ENCODE assay signal across 9 cellular contexts in genomic region chr12:56084958-56085543, GRCh38. TPM values are rescaled to one million over a fixed set of nuclear protein-coding genes. Genes with fewer than 3 reads are reported as not detected.
DNase-seq lines count a peak whose midpoint lies in the region; ATAC-seq and TF ChIP-seq lines count a peak whose summit lies in the region.
"Had no signal": no experiment of that assay in that cellular context is flagged by ENCODE, and none has a peak within 500 bp of the region (broad histone marks: within the 10 kb centered on the region; RNA-seq: fewer than 3 reads in every experiment).

No MANE protein-coding gene starts in this region.

- H3K4me3 Mint-ChIP-seq in endothelial cell (ENCODE audit: unreplicated experiment) = no peak overlapping the region

- TF ChIP-seq POLR2A in heart left ventricle (IDR thresholded peaks at IDR 0.05) = no peak

- H3K36me3 ChIP-seq in upper lobe of right lung = no peaks in the 10 kb centered on the region
- H3K36me3 ChIP-seq in heart left ventricle = no peaks in the 10 kb centered on the region

- TF ChIP-seq CTCF in endothelial cell (IDR thresholded peaks at IDR 0.05; ENCODE audit: unreplicated experiment) (peak; percentile 34), upper lobe of right lung (IDR thresholded peaks at IDR 0.05) (peak; percentile 41), heart left ventricle (IDR thresholded peaks at IDR 0.05) (peak in 5 of 12 donors; percentile 17 to 28 (median 21))

- H3K9me3 Mint-ChIP-seq in endothelial cell (ENCODE audit: unreplicated experiment) = no peaks in the 10 kb centered on the region

- no peak overlapping the region for H3K4me3 ChIP-seq in upper lobe of right lung
- no peak overlapping the region for H3K4me3 ChIP-seq in heart left ventricle
- H3K4me3 ChIP-seq: pancreas had no signal

- intact Hi-C loops in upper lobe of right lung (cut with DNase I) (no loop called here), heart left ventricle (cut with DNase I) (no loop called here)

- peaks cover 10% of the 10 kb centered on the region for H3K4me1 Mint-ChIP-seq in endothelial cell (ENCODE audit: unreplicated experiment)

- ATAC-seq in upper lobe of right lung = peak; percentile 3
- ATAC-seq in heart left ventricle = no peak
- ATAC-seq: pancreas had no signal

- DNase-seq in stimulated activated CD4-positive, alpha-beta T cell treated with anti-CD3 and anti-CD28 coated beads, Interleukin-15, amount 100 ng/mL, for 24 hours = peak; percentile 45
- no peak for DNase-seq in stimulated activated CD4-positive, alpha-beta T cell treated with anti-CD3 and anti-CD28 coated beads, Interleukin-4, amount 100 ng/mL, for 24 hours
- DNase-seq in RPMI7951 (ENCODE audit: low read depth) = peak; percentile 16
- peak; percentile 61 for DNase-seq in endothelial cell (ENCODE audit: low spot score)
- DNase-seq in upper lobe of right lung = no peak
- no peak for DNase-seq in heart left ventricle
- DNase-seq in stimulated activated naive CD4-positive, alpha-beta T cell (lab: John Stamatoyannopoulos, UW) = no peak
- DNase-seq in KG1 (lab: John Stamatoyannopoulos, UW) = no peak

- 82 to 88% (median 85%) methylated on average over 15 of the region's 15 CpGs for WGBS in heart left ventricle, 4 donors

- H3K27ac ChIP-seq in upper lobe of right lung (no peak overlapping the region), heart left ventricle (no peak overlapping the region)

- no peak overlapping the region for H3K27ac Mint-ChIP-seq in endothelial cell (ENCODE audit: unreplicated experiment)

- peaks cover 11% of the 10 kb centered on the region for H3K4me1 ChIP-seq in upper lobe of right lung
- H3K4me1 ChIP-seq in heart left ventricle = peaks cover 0 to 25% (median 6%) of the 10 kb centered on the region in 12 donors

- H3K36me3 Mint-ChIP-seq in endothelial cell (ENCODE audit: low read depth, unreplicated experiment) = no peaks in the 10 kb centered on the region

- peaks cover 8% of the 10 kb centered on the region for H3K27me3 Mint-ChIP-seq in endothelial cell (ENCODE audit: unreplicated experiment)

- H3K9me3 ChIP-seq in upper lobe of right lung = no peaks in the 10 kb centered on the region
- no peaks in the 10 kb centered on the region for H3K9me3 ChIP-seq in heart left ventricle
- H3K9me3 ChIP-seq: pancreas had no signal

- H3K27me3 ChIP-seq in upper lobe of right lung = peaks cover 11% of the 10 kb centered on the region
- peaks cover 0 to 12% (median 9%) of the 10 kb centered on the region in 9 donors for H3K27me3 ChIP-seq in heart left ventricle
- H3K27me3 ChIP-seq: pancreas had no signal

RNA-seq across cellular contexts. Expression of gene ERBB3, which starts 5.1 kb away (rescaled TPM):
- total RNA-seq in RPMI7951 (2014; rRNA removed; shearing (Covaris generic)) = 3.0 and 5.4 TPM in 2 replicates
- total RNA-seq in endothelial cell (ENCODE audit: unreplicated experiment) = 4.2 TPM
- total RNA-seq in upper lobe of right lung = 60.7 TPM
- 1 to 10 TPM in 8 of 9 donors, under 1 TPM in 1; 0.90 to 4.5 (median 1.8) TPM for total RNA-seq in heart left ventricle
- polyA plus RNA-seq in heart left ventricle = 1 to 10 TPM; 2.7 to 3.4 TPM

RNA-seq across cellular contexts. Expression of gene PA2G4, which starts 19.3 kb away (rescaled TPM):
- total RNA-seq in RPMI7951 (2014; rRNA removed; shearing (Covaris generic)) = 184 and 190 TPM in 2 replicates
- total RNA-seq in endothelial cell (ENCODE audit: unreplicated experiment) (84.3 TPM), upper lobe of right lung (71.4 TPM), heart left ventricle (100 to 1,000 TPM in 1 of 9 donors, 10 to 100 TPM in 8; 66.0 to 105 (median 72.4) TPM)
- 100 to 1,000 TPM in 1 of 2 donors, 10 to 100 TPM in 1; 62.4 to 187 TPM for polyA plus RNA-seq in heart left ventricle

RNA-seq across cellular contexts. Expression of gene RPL41, which starts 31.4 kb away (rescaled TPM):
- 2,792 and 3,380 TPM in 2 replicates for total RNA-seq in RPMI7951 (2014; rRNA removed; shearing (Covaris generic))
- total RNA-seq in endothelial cell (ENCODE audit: unreplicated experiment) (3,242 TPM), upper lobe of right lung (2,726 TPM), heart left ventricle (1,000 to 10,000 TPM in 8 of 9 donors, 100 to 1,000 TPM in 1; 533 to 2,381 (median 1,999) TPM)
- polyA plus RNA-seq in heart left ventricle = 1,000 to 10,000 TPM in 1 of 2 donors, 100 to 1,000 TPM in 1; 752 to 4,466 TPM

RNA-seq across cellular contexts. Expression of gene ZC3H10, which starts 33.0 kb away (rescaled TPM):
- total RNA-seq in RPMI7951 (2014; rRNA removed; shearing (Covaris generic)) = 3.1 and 3.3 TPM in 2 replicates
- 10.4 TPM for total RNA-seq in endothelial cell (ENCODE audit: unreplicated experiment)
- total RNA-seq in upper lobe of right lung = 8.4 TPM
- total RNA-seq in heart left ventricle = 1 to 10 TPM; 2.7 to 6.4 (median 4.9) TPM
- polyA plus RNA-seq in heart left ventricle = 1 to 10 TPM; 3.5 to 3.9 TPM

RNA-seq across cellular contexts. Expression of gene ESYT1, which starts 43.0 kb away (rescaled TPM):
- 179 and 193 TPM in 2 replicates for total RNA-seq in RPMI7951 (2014; rRNA removed; shearing (Covaris generic))
- total RNA-seq in endothelial cell (ENCODE audit: unreplicated experiment) = 302 TPM
- 101 TPM for total RNA-seq in upper lobe of right lung
- 10 to 100 TPM; 26.8 to 81.1 (median 43.4) TPM for total RNA-seq in heart left ventricle
- polyA plus RNA-seq in heart left ventricle = 10 to 100 TPM; 17.0 to 67.3 TPM

Comparison
In these comparisons a context has a peak if more than half of its experiments do, and no peak if none do; other contexts are left out.
1. DNase-seq: peak in stimulated activated CD4-positive, alpha-beta T cell treated with anti-CD3 and anti-CD28 coated beads, Interleukin-15, amount 100 ng/mL, for 24 hours (single experiment), RPMI7951 (single experiment) and endothelial cell (single experiment); none in stimulated activated CD4-positive, alpha-beta T cell treated with anti-CD3 and anti-CD28 coated beads, Interleukin-4, amount 100 ng/mL, for 24 hours (single experiment), upper lobe of right lung (single experiment), heart left ventricle (0 of 5), stimulated activated naive CD4-positive, alpha-beta T cell (0 of 6) and KG1 (single experiment).